ENCODE assay signal across 8 cellular contexts in the genomic region with DNA sequence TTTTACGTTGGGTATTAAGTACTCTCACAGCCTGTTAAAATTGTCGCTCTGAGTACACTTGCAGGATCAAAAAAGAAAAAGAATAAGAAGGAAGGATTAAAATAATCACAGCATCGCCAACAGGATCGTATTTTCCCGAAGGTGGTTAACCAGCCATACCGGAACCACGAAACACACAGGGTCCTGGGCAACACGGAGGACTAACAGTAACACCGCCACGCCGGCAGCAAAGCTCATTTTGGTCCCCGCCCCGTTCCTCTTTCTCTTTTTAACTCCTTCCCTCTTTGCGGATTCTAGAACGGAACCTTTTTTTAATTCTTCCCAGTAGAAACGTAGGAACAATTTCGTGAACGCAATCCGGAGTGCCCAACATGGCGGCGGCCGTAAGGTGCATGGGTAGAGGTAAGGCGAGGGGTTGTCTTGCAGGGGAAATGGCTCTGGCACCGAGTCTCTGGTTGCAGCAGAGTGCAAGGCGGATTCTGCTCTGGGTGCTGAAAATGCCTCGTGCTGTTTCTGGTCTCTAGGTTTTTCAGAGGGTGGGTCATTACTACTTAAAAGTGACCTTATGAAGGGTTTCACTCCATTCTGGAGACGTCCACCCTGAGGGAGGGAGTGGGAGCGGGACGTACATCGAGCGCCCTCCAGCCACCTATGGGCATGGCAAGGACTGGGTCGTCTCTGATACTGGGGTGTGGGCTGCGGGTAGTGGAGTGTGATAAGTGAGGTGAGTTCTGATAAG. TPM values are rescaled to one million over a fixed set of nuclear protein-coding genes. Genes with fewer than 3 reads are reported as not detected.
DNase-seq lines count a peak whose midpoint lies in the region; FAIRE-seq and TF ChIP-seq lines count a peak whose summit lies in the region.

Gene MRPL1, plus strand, starts transcription at position 353 of the 739 bp plus-strand sequence. Its CDS starts 19 bp downstream, at position 372.

- intact Hi-C loops in activated naive CD4-positive, alpha-beta T cell treated with anti-CD3 and anti-CD28 coated beads for 36 hours (cut with micrococcal nuclease) = loop anchor here (1.0 to 5.0 kb wide), 13 partner anchors 8 to 915 kb away; partner anchors contain the start of gene BMP2K

- peak within 1 kb of the TSS; percentile 61 for H3K4me3 ChIP-seq in HFF-Myc (replicated peaks; ENCODE audit: low read depth, low read length)
- H3K4me3 ChIP-seq in neutrophil (ENCODE audit: low read depth in 1 of 2, low read length in 1 of 2) = peak within 1 kb of the TSS; percentile 81 to 88

- peaks cover 19% of the 10 kb centered on the region for H3K36me3 Mint-ChIP-seq in activated naive CD4-positive, alpha-beta T cell treated with anti-CD3 and anti-CD28 coated beads for 36 hours (ENCODE audit: low read depth)

- peak within 1 kb of the TSS; percentile 91 for H3K4me3 Mint-ChIP-seq in activated naive CD4-positive, alpha-beta T cell treated with anti-CD3 and anti-CD28 coated beads for 36 hours

- no peaks in the 10 kb centered on the region for H3K9me3 ChIP-seq in neutrophil

- H3K4me1 ChIP-seq in neutrophil (ENCODE audit: control insufficient read depth in 1 of 2, insufficient read depth in 1 of 2, low read depth in 1 of 2, low read length in 1 of 2) = peaks cover 18 to 20% of the 10 kb centered on the region in 2 experiments

- H3K27ac ChIP-seq in neutrophil (peak within 1 kb of the TSS; percentile 95), substantia nigra (ENCODE audit: low read depth, low read length, poor library complexity, severe bottlenecking) (peak within 1 kb of the TSS; percentile 94)

- H3K27me3 Mint-ChIP-seq in activated naive CD4-positive, alpha-beta T cell treated with anti-CD3 and anti-CD28 coated beads for 36 hours (ENCODE audit: low read depth) = peaks cover 4% of the 10 kb centered on the region

- DNase-seq in GM03348 (ENCODE audit: low spot score) (peak; percentile 92), HFF-Myc (ENCODE audit: extremely low read depth, low read depth) (peak; percentile 92), NAMALWA (ENCODE audit: low spot score) (peak; percentile 97), SK-N-DZ (ENCODE audit: low spot score) (peak; percentile 94), frontal cortex (ENCODE audit: low spot score in 2 of 2) (peak; percentile 50 to 63), substantia nigra (lab: John Stamatoyannopoulos, UW) (peak; percentile 32 to 90 (median 77))
- DNase-seq in activated naive CD4-positive, alpha-beta T cell treated with anti-CD3 and anti-CD28 coated beads for 36 hours = peak; percentile 91

- FAIRE-seq in frontal cortex (lab: Jason Lieb, UNC) = no peak

- H3K9me3 Mint-ChIP-seq in activated naive CD4-positive, alpha-beta T cell treated with anti-CD3 and anti-CD28 coated beads for 36 hours = peaks cover 1% of the 10 kb centered on the region

- CTCF ChIA-PET in activated naive CD4-positive, alpha-beta T cell treated with anti-CD3 and anti-CD28 coated beads for 36 hours (lab: Charles Lee) = interaction anchor here (0.6 to 9.2 kb wide), 10 partner anchors 10 to 243 kb away, joined by 3 to 69 read pairs (median 3); partner anchors contain the start of gene CNOT6L

- H3K27ac Mint-ChIP-seq in activated naive CD4-positive, alpha-beta T cell treated with anti-CD3 and anti-CD28 coated beads for 36 hours = peak within 1 kb of the TSS; percentile 100

- H3K27me3 ChIP-seq in neutrophil = no peaks in the 10 kb centered on the region

- TF ChIP-seq CTCF in HFF-Myc (IDR thresholded peaks at IDR 0.05; ENCODE audit: low read depth, low read length, missing control alignments) = no peak
- no peak for TF ChIP-seq CTCF in neutrophil (IDR thresholded peaks at IDR 0.05)

- H3K36me3 ChIP-seq in neutrophil = no peaks in the 10 kb centered on the region

- peaks cover 58% of the 10 kb centered on the region for H3K4me1 Mint-ChIP-seq in activated naive CD4-positive, alpha-beta T cell treated with anti-CD3 and anti-CD28 coated beads for 36 hours (ENCODE audit: low read depth)

RNA-seq across cellular contexts. Expression of gene MRPL1, which starts in this region (rescaled TPM):
- 42.1 and 47.3 TPM in 2 replicates for polyA plus RNA-seq in SK-N-DZ (2014; cell fraction: cytosol; rRNA removed)
- polyA plus RNA-seq in SK-N-DZ (2014; cell fraction: nucleus; rRNA removed) = 22.8 and 24.7 TPM in 2 replicates
- total RNA-seq in activated naive CD4-positive, alpha-beta T cell treated with anti-CD3 and anti-CD28 coated beads for 36 hours = 10 to 100 TPM; 37.5 to 39.8 TPM
- 39.9 TPM for total RNA-seq in frontal cortex

Comparison
In these comparisons a context has a peak if more than half of its experiments do, and no peak if none do; other contexts are left out.
1. Peak in every context shown above with its lines: DNase-seq, H3K4me3 ChIP-seq and H3K27ac ChIP-seq.